Comparison of ENCODE assay signal across 1 cellular context in genomic region chr1:211581521-211581920, GRCh38.
TF ChIP-seq lines count a peak whose summit lies in the region.

No MANE protein-coding gene starts in this region.

TF ChIP-seq in GM23338, 12 proteins besides CTCF, POLR2A, EP300 and RAD21 (continued from another document):
- TF ChIP-seq ZNF462 (CRISPR knock-in tag; IDR thresholded peaks at IDR 0.05): no peak
- no peak for TF ChIP-seq REST (IDR thresholded peaks at IDR 0.05; ENCODE audit: unreplicated experiment)
- TF ChIP-seq STAT1 (IDR thresholded peaks at IDR 0.05; ENCODE audit: unreplicated experiment): no peak
